1 cellular context compared by ENCODE assay signal in genomic region chr17:29124931-29125270, GRCh38.
TF ChIP-seq lines count a peak whose summit lies in the region.

No MANE protein-coding gene starts in this region.

TF ChIP-seq in WTC11, 78 proteins besides CTCF, POLR2A, EP300 and RAD21 (continued from another document):
- no peak for TF ChIP-seq ZNF416 (CRISPR knock-in tag; IDR thresholded peaks at IDR 0.05)
- no peak for TF ChIP-seq ZNF671 (CRISPR knock-in tag; IDR thresholded peaks at IDR 0.05)
- no peak for TF ChIP-seq USF2 (CRISPR knock-in tag; IDR thresholded peaks at IDR 0.05)
- TF ChIP-seq ZNF425 (CRISPR knock-in tag; conservative IDR thresholded peaks at IDR 0.05) = no peak
- TF ChIP-seq ZNF232 (CRISPR knock-in tag; IDR thresholded peaks at IDR 0.05) = no peak
- TF ChIP-seq PRRX2 (CRISPR knock-in tag; IDR thresholded peaks at IDR 0.05) = no peak
- no peak for TF ChIP-seq ZNF138 (CRISPR knock-in tag; conservative IDR thresholded peaks at IDR 0.05)
- TF ChIP-seq, protein P1, sequence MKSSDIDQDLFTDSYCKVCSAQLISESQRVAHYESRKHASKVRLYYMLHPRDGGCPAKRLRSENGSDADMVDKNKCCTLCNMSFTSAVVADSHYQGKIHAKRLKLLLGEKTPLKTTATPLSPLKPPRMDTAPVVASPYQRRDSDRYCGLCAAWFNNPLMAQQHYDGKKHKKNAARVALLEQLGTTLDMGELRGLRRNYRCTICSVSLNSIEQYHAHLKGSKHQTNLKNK (CRISPR knock-in tag; IDR thresholded peaks at IDR 0.05) = no peak
- TF ChIP-seq, protein P2, sequence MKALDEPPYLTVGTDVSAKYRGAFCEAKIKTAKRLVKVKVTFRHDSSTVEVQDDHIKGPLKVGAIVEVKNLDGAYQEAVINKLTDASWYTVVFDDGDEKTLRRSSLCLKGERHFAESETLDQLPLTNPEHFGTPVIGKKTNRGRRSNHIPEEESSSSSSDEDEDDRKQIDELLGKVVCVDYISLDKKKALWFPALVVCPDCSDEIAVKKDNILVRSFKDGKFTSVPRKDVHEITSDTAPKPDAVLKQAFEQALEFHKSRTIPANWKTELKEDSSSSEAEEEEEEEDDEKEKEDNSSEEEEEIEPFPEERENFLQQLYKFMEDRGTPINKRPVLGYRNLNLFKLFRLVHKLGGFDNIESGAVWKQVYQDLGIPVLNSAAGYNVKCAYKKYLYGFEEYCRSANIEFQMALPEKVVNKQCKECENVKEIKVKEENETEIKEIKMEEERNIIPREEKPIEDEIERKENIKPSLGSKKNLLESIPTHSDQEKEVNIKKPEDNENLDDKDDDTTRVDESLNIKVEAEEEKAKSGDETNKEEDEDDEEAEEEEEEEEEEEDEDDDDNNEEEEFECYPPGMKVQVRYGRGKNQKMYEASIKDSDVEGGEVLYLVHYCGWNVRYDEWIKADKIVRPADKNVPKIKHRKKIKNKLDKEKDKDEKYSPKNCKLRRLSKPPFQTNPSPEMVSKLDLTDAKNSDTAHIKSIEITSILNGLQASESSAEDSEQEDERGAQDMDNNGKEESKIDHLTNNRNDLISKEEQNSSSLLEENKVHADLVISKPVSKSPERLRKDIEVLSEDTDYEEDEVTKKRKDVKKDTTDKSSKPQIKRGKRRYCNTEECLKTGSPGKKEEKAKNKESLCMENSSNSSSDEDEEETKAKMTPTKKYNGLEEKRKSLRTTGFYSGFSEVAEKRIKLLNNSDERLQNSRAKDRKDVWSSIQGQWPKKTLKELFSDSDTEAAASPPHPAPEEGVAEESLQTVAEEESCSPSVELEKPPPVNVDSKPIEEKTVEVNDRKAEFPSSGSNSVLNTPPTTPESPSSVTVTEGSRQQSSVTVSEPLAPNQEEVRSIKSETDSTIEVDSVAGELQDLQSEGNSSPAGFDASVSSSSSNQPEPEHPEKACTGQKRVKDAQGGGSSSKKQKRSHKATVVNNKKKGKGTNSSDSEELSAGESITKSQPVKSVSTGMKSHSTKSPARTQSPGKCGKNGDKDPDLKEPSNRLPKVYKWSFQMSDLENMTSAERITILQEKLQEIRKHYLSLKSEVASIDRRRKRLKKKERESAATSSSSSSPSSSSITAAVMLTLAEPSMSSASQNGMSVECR (CRISPR knock-in tag; IDR thresholded peaks at IDR 0.05; ENCODE audit: borderline replicate concordance) = no peak
- no peak for TF ChIP-seq RELA (CRISPR knock-in tag; IDR thresholded peaks at IDR 0.05; ENCODE audit: borderline replicate concordance)
- TF ChIP-seq TEAD4 (CRISPR knock-in tag; IDR thresholded peaks at IDR 0.05) = no peak
- TF ChIP-seq CDX4 (CRISPR knock-in tag; IDR thresholded peaks at IDR 0.05; ENCODE audit: borderline replicate concordance) = no peak
- no peak for TF ChIP-seq TEAD1 (CRISPR knock-in tag; IDR thresholded peaks at IDR 0.05)
- TF ChIP-seq ZBTB43 (CRISPR knock-in tag; IDR thresholded peaks at IDR 0.05) = no peak
- TF ChIP-seq STAT6 (CRISPR knock-in tag; conservative IDR thresholded peaks at IDR 0.05; ENCODE audit: low read depth) = no peak
